11 cellular contexts compared by ENCODE assay signal in genomic region chr21:40512590-40512989, GRCh38.
A peak's percentile ranks its signal among the peaks of the same experiment; 100 is the strongest.
DNase-seq lines count a peak whose midpoint lies in the region; ATAC-seq, FAIRE-seq and TF ChIP-seq lines count a peak whose summit lies in the region.
"Had no signal": no experiment of that assay in that cellular context is flagged by ENCODE, and none has a peak within 500 bp of the region (broad histone marks: within the 10 kb centered on the region; RNA-seq: fewer than 3 reads in every experiment).

No MANE protein-coding gene starts in this region.

- no peak overlapping the region for H3K27ac Mint-ChIP-seq in CD4-positive, alpha-beta T cell

- H3K79me2 ChIP-seq in HepG2 (ENCODE audit: insufficient read depth, low read length), result no peaks in the 10 kb centered on the region

- TF ChIP-seq RAD21 in HepG2 (CRISPR knock-in tag; IDR thresholded peaks at IDR 0.05), result no peak

- no peak for ATAC-seq in CD4-positive, alpha-beta T cell (ENCODE audit: poor library complexity)
- 0 out of 3 replicates have a peak, but pooled peaks have one; percentile 27 for ATAC-seq in HepG2
- no peak for ATAC-seq in HG03108 (IDR thresholded peaks at IDR 0.05; ENCODE audit: unreplicated experiment)
- ATAC-seq in aorta (ENCODE audit: low FRiP score), result no peak

- H3K4me1 ChIP-seq in HepG2 (ENCODE audit: insufficient read depth, low read length) (no peaks in the 10 kb centered on the region), uterus (no peaks in the 10 kb centered on the region), aorta (ENCODE audit: control insufficient read depth in 1 of 2, insufficient read depth in 2 of 2, low read length in 2 of 2) (no peaks in the 10 kb centered on the region)
- H3K4me1 ChIP-seq: tibial nerve had no signal

- H2AFZ ChIP-seq in HepG2 (ENCODE audit: low read length), result no peak overlapping the region

- no peaks in the 10 kb centered on the region for H3K27me3 Mint-ChIP-seq in CD4-positive, alpha-beta T cell

- POLR2A ChIA-PET in CD4-positive, alpha-beta T cell (lab: Charles Lee), result no interaction called here
- POLR2A ChIA-PET in HepG2 (lab: Yijun Ruan, JAX), result no interaction called here

- no peak overlapping the region for H3K4me3 ChIP-seq in HepG2 (replicated peaks in 1 of 3; ENCODE audit: insufficient read depth in 1 of 3, low read depth in 2 of 3, low read length in 3 of 3)
- no peak overlapping the region for H3K4me3 ChIP-seq in uterus
- H3K4me3 ChIP-seq in aorta (ENCODE audit: low read length in 2 of 2), result no peak overlapping the region
- H3K4me3 ChIP-seq: lung, tibial nerve had no signal

- H3K36me3 Mint-ChIP-seq in CD4-positive, alpha-beta T cell (ENCODE audit: low read depth), result no peaks in the 10 kb centered on the region

- no peak for DNase-seq in CD4-positive, alpha-beta T cell
- DNase-seq in H54 (ENCODE audit: insufficient read length, low spot score) (peak; percentile 5), UCSD-AML1 (lab: John Stamatoyannopoulos, UW; ENCODE audit: unreplicated experiment) (peak; percentile 10), HepG2 (ENCODE audit: low spot score) (no peak), uterus (no peak), aorta (no peak), HuH-7.5 (ENCODE audit: low spot score) (no peak)
- DNase-seq: activated T-cell treated with anti-CD3 and anti-CD28 coated beads, Interleukin-2, amount 50 U/mL, for 1 hour had no signal

- H4K20me1 ChIP-seq in HepG2 (ENCODE audit: insufficient read depth, low read length), result no peaks in the 10 kb centered on the region

- H3K36me3 ChIP-seq in HepG2 (replicated peaks in 1 of 2; ENCODE audit: control insufficient read depth in 1 of 2, insufficient read depth in 2 of 2, low read length in 2 of 2), result no peaks in the 10 kb centered on the region
- H3K36me3 ChIP-seq in uterus, result no peaks in the 10 kb centered on the region
- H3K36me3 ChIP-seq in aorta (ENCODE audit: control insufficient read depth in 1 of 2, insufficient read depth in 2 of 2, low read length in 1 of 2), result no peaks in the 10 kb centered on the region
- H3K36me3 ChIP-seq: tibial nerve had no signal

- no peaks in the 10 kb centered on the region for H3K4me1 Mint-ChIP-seq in CD4-positive, alpha-beta T cell (ENCODE audit: low read depth)

- in situ Hi-C loops in HepG2 (cut with HindIII; ENCODE audit: extremely low pct_ligation_motif_present, low pct_unique_long_range_greater_than_20kb), result no loop called here

- no peak overlapping the region for H3K4me2 ChIP-seq in HepG2 (ENCODE audit: low read depth, low read length)

- no peaks in the 10 kb centered on the region for H3K27me3 ChIP-seq in CD4-positive, alpha-beta T cell (ENCODE audit: control insufficient read depth, insufficient read depth, low read length)
- H3K27me3 ChIP-seq in HepG2 (ENCODE audit: control insufficient read depth in 1 of 2, insufficient read depth in 2 of 2, low read length in 2 of 2) (no peaks in the 10 kb centered on the region), uterus (no peaks in the 10 kb centered on the region), aorta (ENCODE audit: control insufficient read depth in 1 of 2, insufficient read depth in 2 of 2, low read length in 1 of 2) (no peaks in the 10 kb centered on the region)
- H3K27me3 ChIP-seq: tibial nerve had no signal

- TF ChIP-seq CTCF in CD4-positive, alpha-beta T cell (IDR thresholded peaks at IDR 0.05), result peak; percentile 12
- TF ChIP-seq CTCF in HepG2 (CRISPR knock-in tag; IDR thresholded peaks at IDR 0.05), result peak; percentile 25; the same call in 1 of the 2 replicates
- no peak for TF ChIP-seq CTCF in uterus (IDR thresholded peaks at IDR 0.05)

- BruUV-seq in HepG2 (replicated peaks; lab: Mats Ljungman, UMichigan), result no TSS peak

- no peaks in the 10 kb centered on the region for H3K9me3 ChIP-seq in CD4-positive, alpha-beta T cell (ENCODE audit: control insufficient read depth, low read length)
- H3K9me3 ChIP-seq in HepG2 (ENCODE audit: low read length) (peaks cover 59% of the 10 kb centered on the region), uterus (no peaks in the 10 kb centered on the region), aorta (ENCODE audit: control insufficient read depth, low read length) (no peaks in the 10 kb centered on the region)
- H3K9me3 ChIP-seq: tibial nerve had no signal

- no peak for TF ChIP-seq EP300 in HepG2 (IDR thresholded peaks at IDR 0.05; ENCODE audit: low read depth in 2 of 2, low read length in 2 of 2)
- no peak for TF ChIP-seq EP300 in HepG2 (CRISPR knock-in tag; IDR thresholded peaks at IDR 0.05; ENCODE audit: borderline replicate concordance)

- FAIRE-seq in H54 (lab: Jason Lieb, UNC) (no peak), HepG2 (lab: Jason Lieb, UNC) (no peak)

- no peak overlapping the region for H3K9ac ChIP-seq in HepG2 (ENCODE audit: insufficient read depth, low read depth, low read length)

- CTCF ChIA-PET in CD4-positive, alpha-beta T cell (lab: Charles Lee), result no interaction called here
- CTCF ChIA-PET in HepG2 (lab: Yijun Ruan, JAX; ENCODE audit: low intra/inter-chr PET ratio, low total read pairs), result no interaction called here

- TF ChIP-seq POLR2A in H54 (IDR thresholded peaks at IDR 0.05; ENCODE audit: low read depth, low read length) (no peak), HepG2 (IDR thresholded peaks at IDR 0.05; ENCODE audit: insufficient read depth in 1 of 2, low read depth in 2 of 2, low read length in 2 of 2) (no peak), uterus (IDR thresholded peaks at IDR 0.05) (no peak)

- H3K4me3 Mint-ChIP-seq in CD4-positive, alpha-beta T cell, result no peak overlapping the region

- H3K9me3 Mint-ChIP-seq in CD4-positive, alpha-beta T cell, result peaks cover 3% of the 10 kb centered on the region

- H3K27ac ChIP-seq in CD4-positive, alpha-beta T cell (ENCODE audit: low read depth, low read length), result no peak overlapping the region
- no peak overlapping the region for H3K27ac ChIP-seq in HepG2 (ENCODE audit: extremely low read length, insufficient read depth, low read length)
- no peak overlapping the region for H3K27ac ChIP-seq in uterus
- no peak overlapping the region for H3K27ac ChIP-seq in aorta (ENCODE audit: low read depth in 1 of 2, low read length in 2 of 2)
- H3K27ac ChIP-seq: tibial nerve had no signal

- 57% methylated on average over 11 of the region's 11 CpGs for WGBS in HepG2 (ENCODE audit: low lambda C conversion rate)
- WGBS in aorta, 2 donors, result 83% methylated on average over 11 of the region's 11 CpGs

- intact Hi-C loops in CD4-positive, alpha-beta T cell (cut with DNase I, micrococcal nuclease), result no loop called here
- intact Hi-C loops in HepG2 (cut with micrococcal nuclease; ENCODE audit: unreplicated experiment) (no loop called here), uterus (cut with DNase I; ENCODE audit: low total_unique reads) (no loop called here), aorta (cut with DNase I) (no loop called here)

TF ChIP-seq in HepG2, 621 proteins besides CTCF, POLR2A, EP300 and RAD21:
- TF ChIP-seq STAG1 (CRISPR knock-in tag; IDR thresholded peaks at IDR 0.05) (peak; percentile 37), ZNF18 (CRISPR knock-in tag; IDR thresholded peaks at IDR 0.05; ENCODE audit: insufficient replicate concordance) (no peak)

Comparison
In these comparisons a context has a peak if more than half of its experiments do, and no peak if none do; other contexts are left out.
1. DNase-seq: peak in H54 (single experiment) and UCSD-AML1 (single experiment); none in CD4-positive, alpha-beta T cell (0 of 10), HepG2 (single experiment), uterus (0 of 2), aorta (0 of 2) and HuH-7.5 (single experiment).
2. CTCF ChIP-seq: peak in CD4-positive, alpha-beta T cell (single experiment) and HepG2 (single experiment); none in uterus (0 of 4).